Comparison of ENCODE assay signal across 8 cellular contexts in genomic region chr12:57241556-57242310, GRCh38. TPM values are rescaled to one million over a fixed set of nuclear protein-coding genes. Genes with fewer than 3 reads are reported as not detected.
A peak's percentile ranks its signal among the peaks of the same experiment; 100 is the strongest.
DNase-seq lines count a peak whose midpoint lies in the region; ATAC-seq and TF ChIP-seq lines count a peak whose summit lies in the region.

No MANE protein-coding gene starts in this region.

- H3K36me3 ChIP-seq in SJCRH30, result peaks cover 32% of the 10 kb centered on the region
- H3K36me3 ChIP-seq in hepatocyte (replicated peaks; ENCODE audit: insufficient read depth, low read depth), result no peaks in the 10 kb centered on the region

- no peaks in the 10 kb centered on the region for H3K9me3 Mint-ChIP-seq in activated naive CD8-positive, alpha-beta T cell (ENCODE audit: low read depth)
- H3K9me3 Mint-ChIP-seq in activated naive CD8-positive, alpha-beta T cell treated with anti-CD3 and anti-CD28 coated beads, Interleukin-2, amount 50 U/mL, for 24 hours, result no peaks in the 10 kb centered on the region
- H3K9me3 Mint-ChIP-seq in type B pancreatic cell, result no peaks in the 10 kb centered on the region

- peaks cover 60% of the 10 kb centered on the region for H3K4me1 Mint-ChIP-seq in activated naive CD8-positive, alpha-beta T cell (ENCODE audit: low read depth)
- peaks cover 53% of the 10 kb centered on the region for H3K4me1 Mint-ChIP-seq in activated naive CD8-positive, alpha-beta T cell treated with anti-CD3 and anti-CD28 coated beads, Interleukin-2, amount 50 U/mL, for 24 hours
- peaks cover 52% of the 10 kb centered on the region for H3K4me1 Mint-ChIP-seq in type B pancreatic cell (ENCODE audit: unreplicated experiment)

- H3K4me1 ChIP-seq in SJCRH30 (peaks cover 23% of the 10 kb centered on the region), hepatocyte (ENCODE audit: insufficient read depth) (peaks cover 59% of the 10 kb centered on the region)

- WGBS in hepatocyte (ENCODE audit: low lambda C conversion rate, missing lambda C conversion rate), result 18% methylated on average over 37 of the region's 37 CpGs

- no peak for TF ChIP-seq CTCF in hepatocyte (IDR thresholded peaks at IDR 0.05; ENCODE audit: poor library complexity)
- TF ChIP-seq CTCF in type B pancreatic cell (conservative IDR thresholded peaks at IDR 0.05), result no peak

- peak overlapping the region; percentile 67 for H3K4me3 ChIP-seq in SJCRH30
- H3K4me3 ChIP-seq in hepatocyte, result no peak overlapping the region

- H2AFZ ChIP-seq in hepatocyte, result no peak overlapping the region

- no peaks in the 10 kb centered on the region for H3K9me2 ChIP-seq in hepatocyte (replicated peaks; ENCODE audit: insufficient read depth)

- H3K27ac ChIP-seq in SJCRH30 (peak overlapping the region; percentile 71), hepatocyte (no peak overlapping the region)

- H3K9me3 ChIP-seq in SJCRH30 (replicated peaks) (no peaks in the 10 kb centered on the region), hepatocyte (ENCODE audit: low read depth) (no peaks in the 10 kb centered on the region)

- DNase-seq in activated naive CD8-positive, alpha-beta T cell treated with anti-CD3 and anti-CD28 coated beads, Interleukin-2, amount 50 U/mL, for 24 hours, result no peak
- DNase-seq in SJCRH30 (peak; percentile 96), hepatocyte (ENCODE audit: low spot score) (no peak), type B pancreatic cell (ENCODE audit: extremely low spot score, unreplicated experiment) (no peak), GF-D8 (lab: John Stamatoyannopoulos, UW) (no peak), HCEC 1CT (no peak)

- no peaks in the 10 kb centered on the region for H3K79me2 ChIP-seq in hepatocyte

- H4K20me1 ChIP-seq in hepatocyte (ENCODE audit: insufficient read depth, poor library complexity, severe bottlenecking), result peaks cover 5% of the 10 kb centered on the region

- peak overlapping the region; percentile 91 for H3K4me3 Mint-ChIP-seq in activated naive CD8-positive, alpha-beta T cell
- H3K4me3 Mint-ChIP-seq in activated naive CD8-positive, alpha-beta T cell treated with anti-CD3 and anti-CD28 coated beads, Interleukin-2, amount 50 U/mL, for 24 hours, result no peak overlapping the region
- H3K4me3 Mint-ChIP-seq in type B pancreatic cell, result peak overlapping the region; percentile 88

- H3K4me2 ChIP-seq in hepatocyte, result peak overlapping the region; percentile 100

- ATAC-seq in activated naive CD8-positive, alpha-beta T cell treated with anti-CD3 and anti-CD28 coated beads, Interleukin-2, amount 50 U/mL, for 24 hours, result no peak
- no peak for ATAC-seq in HG02884 (IDR thresholded peaks at IDR 0.05; ENCODE audit: unreplicated experiment)

- H3K27ac Mint-ChIP-seq in activated naive CD8-positive, alpha-beta T cell, result no peak overlapping the region
- no peak overlapping the region for H3K27ac Mint-ChIP-seq in activated naive CD8-positive, alpha-beta T cell treated with anti-CD3 and anti-CD28 coated beads, Interleukin-2, amount 50 U/mL, for 24 hours
- peak overlapping the region; percentile 93 for H3K27ac Mint-ChIP-seq in type B pancreatic cell

- no peaks in the 10 kb centered on the region for H3K27me3 ChIP-seq in SJCRH30
- peaks cover 62% of the 10 kb centered on the region for H3K27me3 ChIP-seq in hepatocyte

- peaks cover 24% of the 10 kb centered on the region for H3K27me3 Mint-ChIP-seq in activated naive CD8-positive, alpha-beta T cell
- H3K27me3 Mint-ChIP-seq in activated naive CD8-positive, alpha-beta T cell treated with anti-CD3 and anti-CD28 coated beads, Interleukin-2, amount 50 U/mL, for 24 hours, result peaks cover 60% of the 10 kb centered on the region
- peaks cover 67% of the 10 kb centered on the region for H3K27me3 Mint-ChIP-seq in type B pancreatic cell

- H3K36me3 Mint-ChIP-seq in activated naive CD8-positive, alpha-beta T cell, result peaks cover 2% of the 10 kb centered on the region
- no peaks in the 10 kb centered on the region for H3K36me3 Mint-ChIP-seq in activated naive CD8-positive, alpha-beta T cell treated with anti-CD3 and anti-CD28 coated beads, Interleukin-2, amount 50 U/mL, for 24 hours (ENCODE audit: low read depth)
- H3K36me3 Mint-ChIP-seq in type B pancreatic cell, result peaks cover 2% of the 10 kb centered on the region

RNA-seq across cellular contexts. Expression of gene STAC3, which starts 9.3 kb away (rescaled TPM):
- total RNA-seq in SJCRH30 (2014; rRNA removed; shearing (Covaris generic)), result 1,199 and 1,339 TPM in 2 replicates
- total RNA-seq in hepatocyte (0.23 and 1.1 TPM in 2 replicates), type B pancreatic cell (ENCODE audit: low replicate concordance) (1.6 and 4.8 TPM in 2 replicates)
- polyA plus RNA-seq in hepatocyte, result 0.49 and 0.83 TPM in 2 replicates

RNA-seq across cellular contexts. Expression of gene SHMT2, which starts 12.2 kb away (rescaled TPM):
- 1,504 and 1,712 TPM in 2 replicates for total RNA-seq in SJCRH30 (2014; rRNA removed; shearing (Covaris generic))
- total RNA-seq in hepatocyte (168 and 193 TPM in 2 replicates), type B pancreatic cell (ENCODE audit: low replicate concordance) (108 and 131 TPM in 2 replicates)
- polyA plus RNA-seq in hepatocyte, result 85.3 and 126 TPM in 2 replicates

RNA-seq across cellular contexts. Expression of gene NXPH4, which starts 25.1 kb away (rescaled TPM):
- 91.1 and 92.7 TPM in 2 replicates for total RNA-seq in SJCRH30 (2014; rRNA removed; shearing (Covaris generic))
- total RNA-seq in hepatocyte, result 0.52 and 1.1 TPM in 2 replicates
- 2.7 and 3.3 TPM in 2 replicates for polyA plus RNA-seq in hepatocyte
- total RNA-seq in type B pancreatic cell (ENCODE audit: low replicate concordance), result 15.1 and 45.5 TPM in 2 replicates

Comparison
In these comparisons a context has a peak if more than half of its experiments do, and no peak if none do; other contexts are left out.
1. DNase-seq: peak in SJCRH30 (2 of 2); none in activated naive CD8-positive, alpha-beta T cell treated with anti-CD3 and anti-CD28 coated beads, Interleukin-2, amount 50 U/mL, for 24 hours (single experiment), hepatocyte (single experiment), type B pancreatic cell (single experiment), GF-D8 (single experiment) and HCEC 1CT (single experiment).
2. RNA of gene STAC3, which starts 9.3 kb away (total RNA-seq): 1,199 to 1,339 TPM in SJCRH30; 1.6 to 4.8 TPM in type B pancreatic cell and 0.23 to 1.1 TPM in hepatocyte; every median in the first group is over 100 times any median in the second.